ENCODE assay signal across 13 cellular contexts in the genomic region with DNA sequence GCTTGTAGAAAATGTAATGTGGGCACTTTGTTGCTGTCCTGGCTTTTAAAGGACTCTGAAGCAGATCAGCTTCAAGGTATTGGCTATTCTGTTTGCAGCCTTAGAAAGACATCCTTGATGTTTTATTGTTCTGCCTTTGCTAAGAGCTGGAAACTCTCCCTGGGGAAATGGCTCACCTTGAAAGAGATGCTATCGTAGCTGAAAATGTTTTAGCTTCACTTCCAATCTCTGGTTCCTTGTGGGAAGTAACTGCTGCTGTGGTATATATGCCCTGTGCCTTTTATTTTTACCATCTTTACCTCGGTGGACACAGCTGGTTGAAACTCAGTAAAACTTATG.
A peak's percentile ranks its signal among the peaks of the same experiment; 100 is the strongest.
DNase-seq lines count a peak whose midpoint lies in the region; ATAC-seq and TF ChIP-seq lines count a peak whose summit lies in the region.
"Had no signal": no experiment of that assay in that cellular context is flagged by ENCODE, and none has a peak within 500 bp of the region (broad histone marks: within the 10 kb centered on the region; RNA-seq: fewer than 3 reads in every experiment).

No MANE protein-coding gene starts in this region.

- peak overlapping the region in 3 of 4 donors; percentile 26 to 85 (median 78) for H3K27ac ChIP-seq in esophagus squamous epithelium
- H3K27ac ChIP-seq in skeletal muscle tissue (ENCODE audit: low read depth, low read length), result peak overlapping the region; percentile 17
- peak overlapping the region in 1 of 4 donors; percentile 46 for H3K27ac ChIP-seq in transverse colon

- 52 to 75% methylated on average over 2 of the region's 2 CpGs for WGBS in esophagus squamous epithelium, 2 donors
- WGBS in transverse colon (ENCODE audit: low coverage in 1 of 2), 2 donors, result 44 to 48% methylated on average over 2 of the region's 2 CpGs

- intact Hi-C loops in esophagus squamous epithelium (cut with DNase I), result no loop called here
- intact Hi-C loops in transverse colon (cut with DNase I; ENCODE audit: low total_unique reads), result no loop called here

- no peak overlapping the region for H3K4me3 ChIP-seq in esophagus squamous epithelium
- no peak overlapping the region for H3K4me3 ChIP-seq in skeletal muscle tissue (ENCODE audit: low read length in 3 of 3)
- no peak overlapping the region for H3K4me3 ChIP-seq in transverse colon
- H3K4me3 ChIP-seq: GM12878, lower lobe of right lung had no signal

- no peak for TF ChIP-seq CTCF in esophagus squamous epithelium (IDR thresholded peaks at IDR 0.05)
- TF ChIP-seq CTCF in transverse colon (IDR thresholded peaks at IDR 0.05), result no peak

- H3K9me3 ChIP-seq in esophagus squamous epithelium (no peaks in the 10 kb centered on the region), skeletal muscle tissue (ENCODE audit: control insufficient read depth in 3 of 3, low read length in 3 of 3) (no peaks in the 10 kb centered on the region), transverse colon (no peaks in the 10 kb centered on the region)
- H3K9me3 ChIP-seq: lower lobe of right lung had no signal

- no peaks in the 10 kb centered on the region for H3K36me3 ChIP-seq in esophagus squamous epithelium
- H3K36me3 ChIP-seq in skeletal muscle tissue (ENCODE audit: control insufficient read depth in 3 of 3, insufficient read depth in 3 of 3, low read length in 3 of 3), result no peaks in the 10 kb centered on the region
- H3K36me3 ChIP-seq in transverse colon, result no peaks in the 10 kb centered on the region
- H3K36me3 ChIP-seq: lower lobe of right lung had no signal

- TF ChIP-seq POLR2A in esophagus squamous epithelium (IDR thresholded peaks at IDR 0.05) (no peak), transverse colon (IDR thresholded peaks at IDR 0.05) (no peak)

- peaks cover 39 to 88% (median 60%) of the 10 kb centered on the region in 3 donors for H3K4me1 ChIP-seq in esophagus squamous epithelium
- peaks cover 6 to 41% (median 36%) of the 10 kb centered on the region in 3 donors for H3K4me1 ChIP-seq in skeletal muscle tissue (ENCODE audit: control insufficient read depth in 3 of 3, insufficient read depth in 3 of 3, low read length in 3 of 3)
- peaks cover 4 to 28% (median 20%) of the 10 kb centered on the region in 4 donors for H3K4me1 ChIP-seq in transverse colon

- no peaks in the 10 kb centered on the region for H3K27me3 ChIP-seq in esophagus squamous epithelium
- peaks cover 0 to 2% (median 0%) of the 10 kb centered on the region in 3 donors for H3K27me3 ChIP-seq in skeletal muscle tissue (ENCODE audit: control insufficient read depth in 3 of 3, insufficient read depth in 3 of 3, low read length in 3 of 3)
- H3K27me3 ChIP-seq in transverse colon, result no peaks in the 10 kb centered on the region

- in situ Hi-C loops in transverse colon (cut with MboI; ENCODE audit: low pct_ligation_motif_present in 1 of 4, low pct_unique_long_range_greater_than_20kb in 1 of 4, low sequenced_read_pairs in 3 of 4), result no loop called here

- DNase-seq in DMS79 treated with DMSO at 0.1 percent for 48 hours (lab: John Stamatoyannopoulos, UW) (peak; percentile 44), NCI-H187 treated with DMSO at 0.1 percent for 48 hours (lab: John Stamatoyannopoulos, UW) (peak; percentile 73), esophagus squamous epithelium (lab: John Stamatoyannopoulos, UW) (no peak), transverse colon (no peak)
- DNase-seq: activated CD4-positive, alpha-beta T cell treated with anti-CD3 and anti-CD28 coated beads, Interleukin-2, amount 10 ng/mL, durations not matched to agents 24 days and 14 days; cortex of kidney; lower lobe of right lung; NCI-H2081 treated with DMSO at 0.1 percent for 48 hours; T-helper 9 cell had no signal

- TF ChIP-seq EP300 in transverse colon (IDR thresholded peaks at IDR 0.05; ENCODE audit: low read depth), result no peak

- no peak for ATAC-seq in GM19035 (IDR thresholded peaks at IDR 0.05; ENCODE audit: unreplicated experiment)
- no peak for ATAC-seq in HG03108 (IDR thresholded peaks at IDR 0.05; ENCODE audit: unreplicated experiment)
- ATAC-seq: GM12878, lower lobe of right lung had no signal

- no peak overlapping the region for H3K9ac ChIP-seq in skeletal muscle tissue (ENCODE audit: low read depth in 1 of 3, low read length in 3 of 3)

Comparison
In these comparisons a context has a peak if more than half of its experiments do, and no peak if none do; other contexts are left out.
1. DNase-seq: peak in DMS79 treated with DMSO at 0.1 percent for 48 hours (single experiment) and NCI-H187 treated with DMSO at 0.1 percent for 48 hours (single experiment); none in esophagus squamous epithelium (single experiment) and transverse colon (single experiment).